Comparison of ENCODE assay signal across 10 cellular contexts in genomic region chr3:33942483-33943150, GRCh38.
DNase-seq lines count a peak whose midpoint lies in the region; ATAC-seq, FAIRE-seq and TF ChIP-seq lines count a peak whose summit lies in the region.
"Had no signal": no experiment of that assay in that cellular context is flagged by ENCODE, and none has a peak within 500 bp of the region (broad histone marks: within the 10 kb centered on the region; RNA-seq: fewer than 3 reads in every experiment).

No MANE protein-coding gene starts in this region.

- H3K79me2 ChIP-seq in HepG2 (ENCODE audit: insufficient read depth, low read length): no peaks in the 10 kb centered on the region

- TF ChIP-seq POLR2A in HepG2 (IDR thresholded peaks at IDR 0.05; ENCODE audit: insufficient read depth in 1 of 2, low read depth in 2 of 2, low read length in 2 of 2) (no peak), right lobe of liver (IDR thresholded peaks at IDR 0.05) (no peak), esophagus muscularis mucosa (IDR thresholded peaks at IDR 0.05; ENCODE audit: low read depth) (no peak)

- H2AFZ ChIP-seq in HepG2 (ENCODE audit: low read length): no peak overlapping the region

- H3K4me2 ChIP-seq in HepG2 (ENCODE audit: low read depth, low read length): no peak overlapping the region

- H3K9ac ChIP-seq in HepG2 (ENCODE audit: insufficient read depth, low read depth, low read length): no peak overlapping the region

- POLR2A ChIA-PET in HepG2 (lab: Yijun Ruan, JAX): no interaction called here

- TF ChIP-seq EP300 in HepG2 (IDR thresholded peaks at IDR 0.05; ENCODE audit: low read depth in 2 of 2, low read length in 2 of 2) (no peak), HepG2 (CRISPR knock-in tag; IDR thresholded peaks at IDR 0.05; ENCODE audit: borderline replicate concordance) (no peak), esophagus muscularis mucosa (IDR thresholded peaks at IDR 0.05) (no peak)

- DNase-seq in HepG2 (ENCODE audit: low spot score) (no peak), right lobe of liver (no peak), HT1080 (ENCODE audit: low read depth) (peak; percentile 34), esophagus muscularis mucosa (ENCODE audit: extremely low spot score) (peak; percentile 5), DMS79 treated with DMSO at 0.1 percent for 48 hours (lab: John Stamatoyannopoulos, UW) (no peak), tibial artery (no peak), SIG-M5 treated with dmso at 0.1 percent for 504 hours (lab: John Stamatoyannopoulos, UW; ENCODE audit: unreplicated experiment) (no peak), NK-92 (lab: John Stamatoyannopoulos, UW; ENCODE audit: unreplicated experiment) (no peak)
- DNase-seq: effector CD8-positive, alpha-beta T cell had no signal

- H3K36me3 ChIP-seq in HepG2 (replicated peaks in 1 of 2; ENCODE audit: control insufficient read depth in 1 of 2, insufficient read depth in 2 of 2, low read length in 2 of 2): no peaks in the 10 kb centered on the region
- H3K36me3 ChIP-seq in right lobe of liver: no peaks in the 10 kb centered on the region
- H3K36me3 ChIP-seq in esophagus muscularis mucosa: no peaks in the 10 kb centered on the region
- H3K36me3 ChIP-seq in tibial artery: no peaks in the 10 kb centered on the region

- H3K27ac ChIP-seq in HepG2 (ENCODE audit: extremely low read length, insufficient read depth, low read length) (no peak overlapping the region), right lobe of liver (no peak overlapping the region), esophagus muscularis mucosa (replicated peaks in 1 of 4) (no peak overlapping the region), tibial artery (no peak overlapping the region)

- no peak for TF ChIP-seq RAD21 in HepG2 (CRISPR knock-in tag; IDR thresholded peaks at IDR 0.05)

- WGBS in HepG2 (ENCODE audit: low lambda C conversion rate): 28% methylated on average over 4 of the region's 4 CpGs
- WGBS in right lobe of liver (ENCODE audit: insufficient coverage, low coverage, low lambda C conversion rate, missing lambda C conversion rate): 68% methylated on average over 4 of the region's 4 CpGs
- WGBS in esophagus muscularis mucosa: 80% methylated on average over 4 of the region's 4 CpGs

- intact Hi-C loops in HepG2 (cut with micrococcal nuclease; ENCODE audit: unreplicated experiment): no loop called here
- intact Hi-C loops in right lobe of liver (cut with DNase I): no loop called here
- intact Hi-C loops in esophagus muscularis mucosa (cut with DNase I): no loop called here
- intact Hi-C loops in tibial artery (cut with DNase I; ENCODE audit: low total_unique reads): no loop called here

- H4K20me1 ChIP-seq in HepG2 (ENCODE audit: insufficient read depth, low read length): no peaks in the 10 kb centered on the region

- CTCF ChIA-PET in HepG2 (lab: Yijun Ruan, JAX; ENCODE audit: low intra/inter-chr PET ratio, low total read pairs): no interaction called here

- no TSS peak for BruUV-seq in HepG2 (replicated peaks; lab: Mats Ljungman, UMichigan)

- H3K27me3 ChIP-seq in HepG2 (ENCODE audit: control insufficient read depth in 1 of 2, insufficient read depth in 2 of 2, low read length in 2 of 2) (no peaks in the 10 kb centered on the region; a peak in 1 of 5 replicates), right lobe of liver (no peaks in the 10 kb centered on the region), esophagus muscularis mucosa (no peaks in the 10 kb centered on the region), tibial artery (no peaks in the 10 kb centered on the region)

- H3K4me1 ChIP-seq in HepG2 (ENCODE audit: insufficient read depth, low read length) (no peaks in the 10 kb centered on the region), right lobe of liver (no peaks in the 10 kb centered on the region), esophagus muscularis mucosa (no peaks in the 10 kb centered on the region), tibial artery (no peaks in the 10 kb centered on the region)

- H3K4me3 ChIP-seq in HepG2 (replicated peaks in 1 of 3; ENCODE audit: insufficient read depth in 1 of 3, low read depth in 2 of 3, low read length in 3 of 3) (no peak overlapping the region), right lobe of liver (no peak overlapping the region), esophagus muscularis mucosa (no peak overlapping the region), tibial artery (no peak overlapping the region)

- no peak for FAIRE-seq in HepG2 (lab: Jason Lieb, UNC)
- FAIRE-seq: frontal cortex had no signal

- TF ChIP-seq CTCF in HepG2 (CRISPR knock-in tag; IDR thresholded peaks at IDR 0.05) (no peak), right lobe of liver (IDR thresholded peaks at IDR 0.05) (no peak), esophagus muscularis mucosa (IDR thresholded peaks at IDR 0.05) (no peak), tibial artery (IDR thresholded peaks at IDR 0.05) (no peak)

- H3K9me3 ChIP-seq in HepG2 (ENCODE audit: low read length) (no peaks in the 10 kb centered on the region), right lobe of liver (no peaks in the 10 kb centered on the region), esophagus muscularis mucosa (no peaks in the 10 kb centered on the region), tibial artery (no peaks in the 10 kb centered on the region)

- in situ Hi-C loops in HepG2 (cut with HindIII; ENCODE audit: extremely low pct_ligation_motif_present, low pct_unique_long_range_greater_than_20kb): no loop called here

- ATAC-seq in HepG2: no peak
- no peak for ATAC-seq in right lobe of liver

TF ChIP-seq in HepG2, 621 proteins besides CTCF, POLR2A, EP300 and RAD21:
- TF ChIP-seq CREB1 (IDR thresholded peaks at IDR 0.05): peak; percentile 60
- TF ChIP-seq CREB1 (CRISPR knock-in tag; IDR thresholded peaks at IDR 0.05): no peak
- TF ChIP-seq NCOA1 (CRISPR knock-in tag; IDR thresholded peaks at IDR 0.05): no peak

Comparison
In these comparisons a context has a peak if more than half of its experiments do, and no peak if none do; other contexts are left out.
1. DNase-seq: peak in HT1080 (single experiment) and esophagus muscularis mucosa (single experiment); none in HepG2 (single experiment), right lobe of liver (0 of 3), DMS79 treated with DMSO at 0.1 percent for 48 hours (single experiment), tibial artery (0 of 2), SIG-M5 treated with dmso at 0.1 percent for 504 hours (single experiment) and NK-92 (single experiment).